ENCODE assay signal across 9 cellular contexts in the genomic region with DNA sequence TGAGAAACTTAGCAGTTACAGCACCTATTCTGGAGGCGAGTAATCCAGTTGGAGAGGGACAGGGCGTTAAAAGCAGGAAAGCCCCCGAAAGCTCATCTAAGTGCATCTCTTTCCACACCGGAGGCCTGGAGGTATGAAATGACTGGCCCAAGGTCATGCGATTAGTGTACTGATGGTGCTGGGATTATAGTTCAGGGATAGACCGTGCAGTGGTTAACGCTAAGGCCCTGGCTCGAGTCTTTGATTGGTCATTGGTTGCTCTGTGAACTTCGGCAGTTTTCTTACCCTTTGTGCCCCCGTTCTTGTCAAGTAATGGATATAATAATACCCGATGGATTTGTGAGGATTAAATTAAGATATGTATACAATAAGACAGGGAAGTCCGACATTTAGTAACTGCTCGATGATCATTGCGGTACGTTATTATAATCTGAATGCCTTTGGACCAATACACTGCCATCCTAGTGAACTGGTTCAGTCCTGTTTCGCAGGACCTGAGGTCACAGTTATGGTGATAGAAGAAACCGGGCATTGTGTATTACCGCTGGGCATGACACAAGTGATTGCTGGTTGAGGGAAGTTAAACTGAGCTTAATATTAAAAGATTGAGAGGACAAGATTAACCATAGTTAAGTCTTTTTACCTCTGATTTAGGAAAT. TPM values are rescaled to one million over a fixed set of nuclear protein-coding genes. Genes with fewer than 3 reads are reported as not detected.
DNase-seq lines count a peak whose midpoint lies in the region; ATAC-seq and TF ChIP-seq lines count a peak whose summit lies in the region.
"Had no signal": no experiment of that assay in that cellular context is flagged by ENCODE, and none has a peak within 500 bp of the region (broad histone marks: within the 10 kb centered on the region; RNA-seq: fewer than 3 reads in every experiment).

No MANE protein-coding gene starts in this region.

- H3K27me3 Mint-ChIP-seq in activated B cell treated with CpG ODN at 0.5 μM for 24 hours (no peaks in the 10 kb centered on the region), nephron progenitor cell (ENCODE audit: low read depth, poor library complexity) (no peaks in the 10 kb centered on the region)

- H3K4me3 Mint-ChIP-seq in activated B cell treated with CpG ODN at 0.5 μM for 24 hours: peak overlapping the region; percentile 97
- peak overlapping the region; percentile 98 for H3K4me3 Mint-ChIP-seq in nephron progenitor cell

- intact Hi-C loops in activated B cell treated with CpG ODN at 0.5 μM for 24 hours (cut with micrococcal nuclease): loop anchor here (2.0 to 10.0 kb wide), 5 partner anchors 97 to 1547 kb away; a partner anchor contains a TSS

- peaks cover 48% of the 10 kb centered on the region for H3K4me1 Mint-ChIP-seq in activated B cell treated with CpG ODN at 0.5 μM for 24 hours
- H3K4me1 Mint-ChIP-seq in nephron progenitor cell: peaks cover 59% of the 10 kb centered on the region

- H3K4me3 ChIP-seq in HUES64 (ENCODE audit: low read length): peak overlapping the region; percentile 97

- no peak for ATAC-seq in activated B cell treated with CpG ODN at 0.5 μM for 24 hours (ENCODE audit: low read depth)
- no peak for ATAC-seq in HG03108 (IDR thresholded peaks at IDR 0.05; ENCODE audit: unreplicated experiment)
- no peak for ATAC-seq in GM21737 (IDR thresholded peaks at IDR 0.05; ENCODE audit: unreplicated experiment)

- TF ChIP-seq POLR2A in erythroblast (IDR thresholded peaks at IDR 0.05; ENCODE audit: low read length): peak; percentile 44

- POLR2A ChIA-PET in activated B cell treated with CpG ODN at 0.5 μM for 24 hours (lab: Charles Lee): interaction anchor here (1.0 to 5.4 kb wide), 7 partner anchors 20 to 271 kb away, joined by 3 to 35 read pairs (median 7); a partner anchor contains a TSS

- no peaks in the 10 kb centered on the region; the same call in none of the 2 replicates for H3K4me1 ChIP-seq in HUES64 (ENCODE audit: insufficient read depth, low read length)

- DNase-seq in NCI-H146 (lab: John Stamatoyannopoulos, UW) (peak; percentile 4), NCI-H146 treated with DMSO at 0.1 percent for 48 hours (lab: John Stamatoyannopoulos, UW; ENCODE audit: unreplicated experiment) (no peak), activated B cell treated with CpG ODN at 0.5 μM for 24 hours (no peak), erythroblast (lab: John Stamatoyannopoulos, UW) (peak; percentile 74 to 76), nephron progenitor cell (no peak)

- H3K27ac Mint-ChIP-seq in activated B cell treated with CpG ODN at 0.5 μM for 24 hours (peak overlapping the region; percentile 99), nephron progenitor cell (peak overlapping the region; percentile 99)

- H3K9me3 ChIP-seq in HUES64 (ENCODE audit: insufficient read depth, low read depth, low read length): no peaks in the 10 kb centered on the region

- WGBS in HUES64: 7% methylated on average over 18 of the region's 18 CpGs

- H3K9ac ChIP-seq in HUES64 (ENCODE audit: low read depth, low read length): peak overlapping the region; percentile 99

- no peaks in the 10 kb centered on the region for H3K27me3 ChIP-seq in HUES64 (ENCODE audit: insufficient read depth, low read length)

- H3K27ac ChIP-seq in HUES64 (ENCODE audit: low read depth, low read length): peak overlapping the region; percentile 93

- peaks cover 40% of the 10 kb centered on the region for H3K36me3 ChIP-seq in HUES64 (ENCODE audit: insufficient read depth, low read length)

- no peak for TF ChIP-seq CTCF in activated B cell treated with CpG ODN at 0.5 μM for 24 hours (IDR thresholded peaks at IDR 0.05)
- TF ChIP-seq CTCF in nephron progenitor cell (IDR thresholded peaks at IDR 0.05): no peak

- H3K36me3 Mint-ChIP-seq in activated B cell treated with CpG ODN at 0.5 μM for 24 hours (ENCODE audit: low read depth): peaks cover 36% of the 10 kb centered on the region
- peaks cover 37% of the 10 kb centered on the region for H3K36me3 Mint-ChIP-seq in nephron progenitor cell (ENCODE audit: low read depth)

- H3K9me3 Mint-ChIP-seq in activated B cell treated with CpG ODN at 0.5 μM for 24 hours (no peaks in the 10 kb centered on the region), nephron progenitor cell (peaks cover 11% of the 10 kb centered on the region)

- CTCF ChIA-PET in activated B cell treated with CpG ODN at 0.5 μM for 24 hours (lab: Charles Lee): no interaction called here

RNA-seq across cellular contexts. Expression of a gene that starts 1.0 kb away (rescaled TPM):
- 262 TPM for polyA plus RNA-seq in HUES64 (2013, experiment 1 of 2)
- 242 TPM for polyA plus RNA-seq in HUES64 (2013, experiment 2 of 2)
- total RNA-seq in activated B cell treated with CpG ODN at 0.5 μM for 24 hours: 318 and 332 TPM in 2 replicates

RNA-seq across cellular contexts. Expression of a gene that starts 18.9 kb away (rescaled TPM):
- 0.65 TPM for polyA plus RNA-seq in HUES64 (2013, experiment 1 of 2)
- polyA plus RNA-seq in HUES64 (2013, experiment 2 of 2): 0.57 TPM
- total RNA-seq in activated B cell treated with CpG ODN at 0.5 μM for 24 hours: not detected in 2 replicates
- total RNA-seq: frontal cortex had no signal

RNA-seq across cellular contexts. Expression of a gene that starts 32.9 kb away (rescaled TPM):
- polyA plus RNA-seq in HUES64 (2013, experiment 1 of 2): 35.2 TPM
- polyA plus RNA-seq in HUES64 (2013, experiment 2 of 2): 32.1 TPM
- total RNA-seq in activated B cell treated with CpG ODN at 0.5 μM for 24 hours: 33.6 and 38.8 TPM in 2 replicates

Comparison
In these comparisons a context has a peak if more than half of its experiments do, and no peak if none do; other contexts are left out.
1. DNase-seq: peak in NCI-H146 (single experiment) and erythroblast (2 of 2); none in NCI-H146 treated with DMSO at 0.1 percent for 48 hours (single experiment), activated B cell treated with CpG ODN at 0.5 μM for 24 hours (single experiment) and nephron progenitor cell (single experiment).